In the genomic region with DNA sequence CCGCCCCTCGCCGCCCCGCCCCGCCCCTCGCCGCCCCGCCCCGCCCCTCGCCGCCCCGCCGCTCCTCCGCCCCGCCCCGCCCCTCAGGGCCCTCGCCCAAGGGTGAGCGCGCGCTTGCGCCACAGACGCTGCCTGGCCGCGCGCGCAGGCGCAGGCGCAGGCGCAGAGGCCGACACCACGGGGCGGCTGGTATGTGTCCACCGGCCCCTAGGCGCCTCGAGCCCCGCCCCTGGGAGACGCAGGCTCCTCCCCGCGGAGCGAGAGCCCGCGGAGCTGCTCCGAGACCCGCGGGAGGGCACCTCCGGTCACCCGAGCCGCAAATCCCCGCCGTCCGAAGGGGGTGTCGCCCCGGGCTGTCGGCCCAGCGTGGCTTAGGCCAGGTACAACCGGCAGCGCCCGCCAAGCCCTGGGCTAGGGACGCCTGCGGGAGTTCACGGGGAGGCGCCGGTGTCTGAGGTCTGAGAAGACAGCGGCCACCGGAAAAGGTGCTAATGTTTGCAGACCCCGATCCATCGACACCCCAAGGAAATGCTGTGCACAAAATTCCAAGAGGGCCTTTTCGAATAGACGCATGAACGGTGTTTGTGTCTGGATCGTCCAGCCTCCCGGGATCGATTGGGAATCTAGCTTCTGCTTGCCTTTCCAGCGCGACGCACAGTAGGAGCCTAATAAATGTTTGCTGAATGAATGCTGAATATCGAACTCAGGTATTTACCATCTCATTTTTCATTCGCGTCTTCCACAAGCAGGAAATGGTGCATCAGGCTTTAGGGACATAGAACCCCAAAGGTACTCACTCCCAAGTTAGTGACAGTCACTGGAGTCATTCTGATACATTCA, we compare ENCODE assay signal across 8 cellular contexts. TPM values are rescaled to one million over a fixed set of nuclear protein-coding genes. Genes with fewer than 3 reads are reported as not detected.
DNase-seq lines count a peak whose midpoint lies in the region; ATAC-seq and TF ChIP-seq lines count a peak whose summit lies in the region.

No MANE protein-coding gene starts in this region.

- peak overlapping the region; percentile 85 for H2AFZ ChIP-seq in OCI-LY7 (ENCODE audit: low read length)

- peak overlapping the region; percentile 86 for H3K4me2 ChIP-seq in OCI-LY7 (ENCODE audit: low read length)

- H3K36me3 ChIP-seq in HUES6 (ENCODE audit: control insufficient read depth, insufficient read depth, low read length) (peaks cover 8% of the 10 kb centered on the region), OCI-LY7 (ENCODE audit: insufficient read depth, low read length) (no peaks in the 10 kb centered on the region), muscle layer of duodenum (ENCODE audit: control insufficient read depth in 1 of 2, insufficient read depth in 2 of 2, low read length in 2 of 2) (peaks cover 3 to 7% of the 10 kb centered on the region in 2 donors)

- H3K4me3 ChIP-seq in HUES6 (ENCODE audit: low read depth, low read length) (peak overlapping the region; percentile 76), OCI-LY7 (ENCODE audit: low read depth, low read length, poor library complexity, severe bottlenecking) (peak overlapping the region; percentile 81), muscle layer of duodenum (ENCODE audit: low read depth in 1 of 2, low read length in 2 of 2) (peak overlapping the region; percentile 70 to 72)

- POLR2A ChIA-PET in OCI-LY7 (lab: Charles Lee) = no interaction called here

- TF ChIP-seq CTCF in Calu3 (IDR thresholded peaks at IDR 0.05; ENCODE audit: unreplicated experiment) (no peak), OCI-LY7 (conservative IDR thresholded peaks at IDR 0.05; ENCODE audit: low read length) (no peak)

- H3K27ac Mint-ChIP-seq in Calu3 (ENCODE audit: unreplicated experiment) = peak overlapping the region; percentile 57
- peak overlapping the region; percentile 57 for H3K27ac Mint-ChIP-seq in activated T-cell treated with anti-CD3 and anti-CD28 coated beads, Interleukin-2, amount 50 U/mL, for 24 hours

- peaks cover 35% of the 10 kb centered on the region for H3K4me1 Mint-ChIP-seq in Calu3 (ENCODE audit: low read depth, unreplicated experiment)
- H3K4me1 Mint-ChIP-seq in activated T-cell treated with anti-CD3 and anti-CD28 coated beads, Interleukin-2, amount 50 U/mL, for 24 hours (ENCODE audit: low read depth) = peaks cover 29% of the 10 kb centered on the region

- no peaks in the 10 kb centered on the region for H4K20me1 ChIP-seq in OCI-LY7 (ENCODE audit: insufficient read depth, low read length)

- H3K9me3 Mint-ChIP-seq in Calu3 (ENCODE audit: low read depth, unreplicated experiment) = no peaks in the 10 kb centered on the region
- H3K9me3 Mint-ChIP-seq in activated T-cell treated with anti-CD3 and anti-CD28 coated beads, Interleukin-2, amount 50 U/mL, for 24 hours = no peaks in the 10 kb centered on the region

- intact Hi-C loops in Calu3 (cut with micrococcal nuclease; ENCODE audit: unreplicated experiment) (no loop called here), OCI-LY7 (cut with micrococcal nuclease; ENCODE audit: unreplicated experiment) (loop anchor here (2.0 kb wide), 1 partner anchor 45 kb away; no protein-coding TSS in a partner anchor)

- peaks cover 10% of the 10 kb centered on the region; the same call in 1 of the 2 replicates for H3K79me2 ChIP-seq in OCI-LY7 (ENCODE audit: insufficient read depth, low read depth, low read length)

- H3K27me3 ChIP-seq in HUES6 (ENCODE audit: control insufficient read depth, insufficient read depth, low read length) (peaks cover 16% of the 10 kb centered on the region; the same call in 1 of the 2 replicates), muscle layer of duodenum (ENCODE audit: low read depth, low read length) (no peaks in the 10 kb centered on the region)

- H3K4me1 ChIP-seq in HUES6 (ENCODE audit: control insufficient read depth, insufficient read depth, low read length) (peaks cover 6% of the 10 kb centered on the region), OCI-LY7 (ENCODE audit: insufficient read depth, low read length, poor library complexity, severe bottlenecking) (peaks cover 22% of the 10 kb centered on the region), muscle layer of duodenum (ENCODE audit: control insufficient read depth in 1 of 2, insufficient read depth in 2 of 2, low read length in 2 of 2) (peaks cover 0 to 14% of the 10 kb centered on the region in 2 donors)

- peak overlapping the region; percentile 69 for H3K4me3 Mint-ChIP-seq in Calu3 (ENCODE audit: low read depth, unreplicated experiment)
- peak overlapping the region; percentile 77 for H3K4me3 Mint-ChIP-seq in activated T-cell treated with anti-CD3 and anti-CD28 coated beads, Interleukin-2, amount 50 U/mL, for 24 hours

- peak overlapping the region; percentile 73 for H3K9ac ChIP-seq in HUES6 (ENCODE audit: low read length)

- no peaks in the 10 kb centered on the region for H3K9me2 ChIP-seq in OCI-LY7 (ENCODE audit: insufficient read depth, low read length)

- BruUV-seq in Calu3 (replicated peaks; lab: Mats Ljungman, UMichigan) (no TSS peak), OCI-LY7 (replicated peaks; lab: Mats Ljungman, UMichigan) (no TSS peak)

- H3K9me3 ChIP-seq in HUES6 (ENCODE audit: control insufficient read depth, insufficient read depth, low read depth, low read length) (peaks cover 14% of the 10 kb centered on the region; the same call in 1 of the 2 replicates), OCI-LY7 (ENCODE audit: low read length) (no peaks in the 10 kb centered on the region), muscle layer of duodenum (ENCODE audit: control insufficient read depth in 1 of 2, low read length in 2 of 2) (no peaks in the 10 kb centered on the region)

- peaks cover 25% of the 10 kb centered on the region for H3K36me3 Mint-ChIP-seq in Calu3 (ENCODE audit: insufficient read depth, unreplicated experiment)
- peaks cover 24% of the 10 kb centered on the region for H3K36me3 Mint-ChIP-seq in activated T-cell treated with anti-CD3 and anti-CD28 coated beads, Interleukin-2, amount 50 U/mL, for 24 hours (ENCODE audit: low read depth)

- ATAC-seq in GM21447 (IDR thresholded peaks at IDR 0.05; ENCODE audit: unreplicated experiment) = peak; percentile 72
- ATAC-seq in esophagus mucosa = peak; percentile 94

- H3K27ac ChIP-seq in HUES6 (ENCODE audit: low read depth, low read length) = peak overlapping the region; percentile 65; the same call in 1 of the 2 replicates
- H3K27ac ChIP-seq in OCI-LY7 (ENCODE audit: low read depth, low read length, poor library complexity, severe bottlenecking) = peak overlapping the region; percentile 18
- H3K27ac ChIP-seq in muscle layer of duodenum (ENCODE audit: low read length) = no peak overlapping the region

- DNase-seq in Calu3 (peak; percentile 94), OCI-LY7 (ENCODE audit: low spot score) (peak; percentile 91)
- DNase-seq in activated T-cell treated with anti-CD3 and anti-CD28 coated beads, Interleukin-2, amount 50 U/mL, for 24 hours = peak; percentile 88
- DNase-seq in stimulated activated CD8-positive, alpha-beta memory T cell treated with anti-CD3 and anti-CD28 coated beads, Interleukin-7, amount 100 ng/mL, for 1 hour (ENCODE audit: low read depth in 2 of 2) = peak; percentile 65 to 70

- CTCF ChIA-PET in Calu3 (lab: Charles Lee) = interaction anchor here (0.5 to 1.6 kb wide), 3 partner anchors 37 to 261 kb away, joined by 3 read pairs; no protein-coding TSS in a partner anchor
- CTCF ChIA-PET in OCI-LY7 (lab: Charles Lee; ENCODE audit: unreplicated experiment) = no interaction called here

- peaks cover 17% of the 10 kb centered on the region for H3K27me3 Mint-ChIP-seq in Calu3 (ENCODE audit: unreplicated experiment)
- peaks cover 35% of the 10 kb centered on the region for H3K27me3 Mint-ChIP-seq in activated T-cell treated with anti-CD3 and anti-CD28 coated beads, Interleukin-2, amount 50 U/mL, for 24 hours

RNA-seq across cellular contexts. Expression of a gene that starts 0.5 kb away (rescaled TPM):
- 17.8 and 18.9 TPM in 2 replicates for total RNA-seq in Calu3 (2022)
- 20.6 and 29.7 TPM in 2 replicates for total RNA-seq in OCI-LY7 (2014; rRNA removed; shearing (Covaris generic))
- total RNA-seq in OCI-LY7 (2022) = 12.0 and 13.9 TPM in 2 replicates
- total RNA-seq in esophagus mucosa = 18.2 TPM

RNA-seq across cellular contexts. Expression of a gene that starts 47.6 kb away (rescaled TPM):
- total RNA-seq in Calu3 (2022) (0.19 and 0.27 TPM in 2 replicates), OCI-LY7 (2022) (not detected in 2 replicates), esophagus mucosa (0.76 TPM)
- not detected in 2 replicates for total RNA-seq in OCI-LY7 (2014; rRNA removed; shearing (Covaris generic))
